ENCODE assay signal across 1 cellular context in the genomic region with DNA sequence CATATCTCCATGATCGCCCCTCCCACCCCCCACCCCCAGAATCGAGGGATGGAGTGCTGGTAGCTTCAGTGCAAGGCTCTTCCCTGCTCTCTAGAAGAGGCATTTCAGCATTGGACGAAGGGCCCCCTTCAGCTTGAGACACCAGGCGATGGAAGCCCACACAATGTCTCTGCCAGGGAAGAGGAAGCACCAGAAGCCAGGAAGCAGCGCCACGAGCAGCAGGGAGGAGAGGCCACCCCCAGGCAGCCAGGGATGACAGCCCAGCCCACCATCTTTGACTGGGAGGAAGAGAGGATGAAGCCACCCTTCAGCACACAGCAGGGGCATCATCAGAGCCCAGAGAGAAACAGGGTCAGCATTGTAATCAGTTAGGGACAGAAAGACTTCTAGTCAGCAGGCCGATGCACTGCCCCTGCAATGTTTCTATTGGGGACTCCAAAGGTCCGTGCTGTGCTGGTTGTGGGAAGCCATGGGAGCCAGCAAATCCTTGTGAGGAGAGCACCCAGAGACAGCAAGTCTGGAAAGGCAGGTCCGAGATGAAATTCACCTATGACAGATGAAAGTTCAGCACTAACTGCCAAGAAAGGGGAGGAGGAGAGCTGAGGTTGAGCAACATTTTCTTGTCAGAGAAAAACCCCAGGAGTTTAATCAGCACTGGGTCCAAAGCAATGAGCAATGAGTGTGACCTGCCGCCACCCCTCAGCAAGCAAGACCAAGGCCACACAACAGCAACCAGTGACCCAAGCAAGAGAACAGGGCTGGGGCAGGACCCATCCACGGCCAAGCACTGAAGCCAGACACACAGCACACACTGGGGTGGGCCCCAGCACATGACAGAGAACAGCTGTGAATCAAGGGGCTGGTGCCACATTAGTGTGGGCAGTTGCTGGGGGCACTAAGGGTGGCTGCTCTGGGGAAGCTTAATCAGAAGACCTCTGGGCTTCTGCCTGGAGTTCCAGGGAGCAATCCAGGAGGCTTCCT.
TF ChIP-seq lines count a peak whose summit lies in the region.

No MANE protein-coding gene starts in this region.

TF ChIP-seq in HepG2, 621 proteins besides CTCF, POLR2A, EP300 and RAD21 (continued from another document):
- TF ChIP-seq SOX6 (IDR thresholded peaks at IDR 0.05) = no peak
- TF ChIP-seq SOX6 (CRISPR knock-in tag; IDR thresholded peaks at IDR 0.05) = peak; percentile 53
- TF ChIP-seq HMG20A (CRISPR knock-in tag; IDR thresholded peaks at IDR 0.05; ENCODE audit: borderline replicate concordance) = peak; percentile 23; the same call in 1 of the 2 replicates
- TF ChIP-seq, protein P1, sequence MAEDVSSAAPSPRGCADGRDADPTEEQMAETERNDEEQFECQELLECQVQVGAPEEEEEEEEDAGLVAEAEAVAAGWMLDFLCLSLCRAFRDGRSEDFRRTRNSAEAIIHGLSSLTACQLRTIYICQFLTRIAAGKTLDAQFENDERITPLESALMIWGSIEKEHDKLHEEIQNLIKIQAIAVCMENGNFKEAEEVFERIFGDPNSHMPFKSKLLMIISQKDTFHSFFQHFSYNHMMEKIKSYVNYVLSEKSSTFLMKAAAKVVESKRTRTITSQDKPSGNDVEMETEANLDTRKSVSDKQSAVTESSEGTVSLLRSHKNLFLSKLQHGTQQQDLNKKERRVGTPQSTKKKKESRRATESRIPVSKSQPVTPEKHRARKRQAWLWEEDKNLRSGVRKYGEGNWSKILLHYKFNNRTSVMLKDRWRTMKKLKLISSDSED (CRISPR knock-in tag; IDR thresholded peaks at IDR 0.05) = no peak
- 0 out of 2 replicates have a peak, but pooled peaks have one; percentile 43 for TF ChIP-seq HINFP (CRISPR knock-in tag; IDR thresholded peaks at IDR 0.05; ENCODE audit: low read depth)
- TF ChIP-seq ZFP62 (CRISPR knock-in tag; IDR thresholded peaks at IDR 0.05) = no peak
